In the genomic region with DNA sequence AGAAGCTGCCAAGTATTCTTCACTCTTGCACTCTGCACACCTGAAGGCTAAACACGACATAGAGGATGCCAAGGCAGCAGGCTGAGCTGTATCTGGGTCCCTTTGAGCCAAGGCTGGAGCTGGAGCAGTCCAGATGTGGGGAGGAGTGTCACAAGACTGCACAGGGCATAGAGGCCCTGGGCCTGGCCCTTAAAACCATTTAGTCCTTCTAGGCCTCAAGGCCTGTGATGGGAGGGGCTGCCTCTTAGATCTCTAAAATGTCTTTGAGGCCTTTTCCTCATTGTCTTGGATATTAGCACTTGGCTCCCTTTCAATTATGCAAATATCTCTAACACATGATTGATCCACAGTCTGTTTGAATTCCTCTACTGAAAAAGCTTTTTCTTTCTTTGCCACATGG, we compare ENCODE assay signal across 10 cellular contexts.
"Had no signal": no experiment of that assay in that cellular context is flagged by ENCODE, and none has a peak within 500 bp of the region (broad histone marks: within the 10 kb centered on the region; RNA-seq: fewer than 3 reads in every experiment).

No MANE protein-coding gene starts in this region.

- ATAC-seq: GM23338, HepG2 had no signal

- H3K4me2 ChIP-seq: GM23338 had no signal

- H3K27ac Mint-ChIP-seq: GM23338, H9, HFFc6 had no signal

- H3K4me1 Mint-ChIP-seq: GM23338, H9 had no signal

- H3K27ac ChIP-seq: HL-60 had no signal

- FAIRE-seq: H1, H54, HepG2 had no signal

- H3K4me3 ChIP-seq: GM23338 had no signal

- DNase-seq: H9, HCEC 1CT, HFFc6, KBM-7 had no signal

- H3K36me3 Mint-ChIP-seq: IgD-negative memory B cell had no signal

- H3K27me3 Mint-ChIP-seq: IgD-negative memory B cell had no signal

- H3K4me3 Mint-ChIP-seq: GM23338, H9, HFFc6 had no signal
